ENCODE assay signal across 1 cellular context in the genomic region with DNA sequence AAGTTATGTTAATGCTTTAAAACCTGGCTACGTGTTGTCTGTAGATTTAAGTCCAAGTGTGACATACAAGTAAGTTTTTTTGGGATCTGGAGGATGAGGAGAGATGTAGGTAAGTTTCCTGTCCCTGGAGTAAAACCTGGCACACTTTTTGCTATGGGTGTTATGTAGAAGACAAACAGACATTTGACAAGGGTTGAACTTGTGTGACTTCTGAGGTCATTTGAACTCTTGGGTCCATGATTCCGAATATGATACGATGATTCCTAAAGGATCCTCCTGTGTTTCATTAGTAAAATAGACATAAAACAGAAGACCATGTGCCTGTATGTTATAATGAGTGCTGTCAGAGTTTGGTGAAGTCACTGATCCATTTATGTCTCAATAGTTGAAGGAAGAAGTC.
TF ChIP-seq lines count a peak whose summit lies in the region.

No MANE protein-coding gene starts in this region.

TF ChIP-seq in K562, 482 proteins besides CTCF, POLR2A, EP300 and RAD21:
- 0 out of 2 replicates have a peak, but pooled peaks have one; percentile 32 for TF ChIP-seq SUPT5H (IDR thresholded peaks at IDR 0.05)
- no peak for TF ChIP-seq ARID3B (CRISPR knock-in tag; IDR thresholded peaks at IDR 0.05; ENCODE audit: borderline replicate concordance)
- TF ChIP-seq ETV1 (tag; conservative IDR thresholded peaks at IDR 0.05; ENCODE audit: low read depth) = no peak
- TF ChIP-seq, protein P1, sequence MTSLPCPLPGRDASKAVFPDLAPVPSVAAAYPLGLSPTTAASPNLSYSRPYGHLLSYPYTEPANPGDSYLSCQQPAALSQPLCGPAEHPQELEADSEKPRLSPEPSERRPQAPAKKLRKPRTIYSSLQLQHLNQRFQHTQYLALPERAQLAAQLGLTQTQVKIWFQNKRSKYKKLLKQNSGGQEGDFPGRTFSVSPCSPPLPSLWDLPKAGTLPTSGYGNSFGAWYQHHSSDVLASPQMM (CRISPR knock-in tag; IDR thresholded peaks at IDR 0.05) = no peak
- TF ChIP-seq LARP7 (IDR thresholded peaks at IDR 0.05) = no peak
